ENCODE assay signal across 1 cellular context in the genomic region with DNA sequence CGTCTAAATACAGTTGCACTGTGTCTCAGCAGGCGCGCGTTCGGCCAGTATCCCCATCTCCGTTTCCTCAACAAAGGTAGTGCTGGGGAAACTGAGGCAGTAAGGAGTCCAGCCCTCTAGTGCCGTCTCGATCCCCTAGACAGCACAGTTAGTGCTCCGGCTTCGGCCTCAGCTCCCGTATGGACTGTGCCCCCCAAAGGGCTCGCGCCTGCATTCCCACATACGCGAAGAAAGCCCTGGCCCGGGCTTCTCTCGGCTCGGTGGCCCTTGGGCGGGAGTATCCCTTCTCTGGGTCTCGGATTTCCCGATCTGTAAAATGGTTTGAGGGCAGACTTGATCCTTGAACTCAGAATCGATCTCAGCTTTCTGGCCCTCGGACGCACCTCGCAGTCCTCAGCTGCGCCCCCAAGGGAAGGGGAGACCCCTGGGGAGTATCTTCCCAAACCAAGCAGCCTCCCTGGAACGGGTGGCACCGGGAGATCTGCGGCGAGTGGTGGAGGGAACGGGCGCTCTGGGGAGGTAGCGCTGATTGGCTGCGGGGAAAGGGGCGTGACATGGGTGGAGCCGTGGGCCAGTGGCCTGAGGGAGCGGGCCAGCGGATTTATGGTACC.
TF ChIP-seq lines count a peak whose summit lies in the region.

No MANE protein-coding gene starts in this region.

TF ChIP-seq in HEK293, 187 proteins besides CTCF, POLR2A, EP300 and RAD21 (continued from another document and continues in another):
- TF ChIP-seq SCRT2 (tag by site-specific recombination; IDR thresholded peaks at IDR 0.05) = no peak
- TF ChIP-seq ZIC2 (tag by site-specific recombination; IDR thresholded peaks at IDR 0.05) = peak; percentile 50
- TF ChIP-seq, protein P1, sequence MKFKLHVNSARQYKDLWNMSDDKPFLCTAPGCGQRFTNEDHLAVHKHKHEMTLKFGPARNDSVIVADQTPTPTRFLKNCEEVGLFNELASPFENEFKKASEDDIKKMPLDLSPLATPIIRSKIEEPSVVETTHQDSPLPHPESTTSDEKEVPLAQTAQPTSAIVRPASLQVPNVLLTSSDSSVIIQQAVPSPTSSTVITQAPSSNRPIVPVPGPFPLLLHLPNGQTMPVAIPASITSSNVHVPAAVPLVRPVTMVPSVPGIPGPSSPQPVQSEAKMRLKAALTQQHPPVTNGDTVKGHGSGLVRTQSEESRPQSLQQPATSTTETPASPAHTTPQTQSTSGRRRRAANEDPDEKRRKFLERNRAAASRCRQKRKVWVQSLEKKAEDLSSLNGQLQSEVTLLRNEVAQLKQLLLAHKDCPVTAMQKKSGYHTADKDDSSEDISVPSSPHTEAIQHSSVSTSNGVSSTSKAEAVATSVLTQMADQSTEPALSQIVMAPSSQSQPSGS (tag by site-specific recombination; IDR thresholded peaks at IDR 0.05; ENCODE audit: low read depth) = no peak
- TF ChIP-seq, protein P2, sequence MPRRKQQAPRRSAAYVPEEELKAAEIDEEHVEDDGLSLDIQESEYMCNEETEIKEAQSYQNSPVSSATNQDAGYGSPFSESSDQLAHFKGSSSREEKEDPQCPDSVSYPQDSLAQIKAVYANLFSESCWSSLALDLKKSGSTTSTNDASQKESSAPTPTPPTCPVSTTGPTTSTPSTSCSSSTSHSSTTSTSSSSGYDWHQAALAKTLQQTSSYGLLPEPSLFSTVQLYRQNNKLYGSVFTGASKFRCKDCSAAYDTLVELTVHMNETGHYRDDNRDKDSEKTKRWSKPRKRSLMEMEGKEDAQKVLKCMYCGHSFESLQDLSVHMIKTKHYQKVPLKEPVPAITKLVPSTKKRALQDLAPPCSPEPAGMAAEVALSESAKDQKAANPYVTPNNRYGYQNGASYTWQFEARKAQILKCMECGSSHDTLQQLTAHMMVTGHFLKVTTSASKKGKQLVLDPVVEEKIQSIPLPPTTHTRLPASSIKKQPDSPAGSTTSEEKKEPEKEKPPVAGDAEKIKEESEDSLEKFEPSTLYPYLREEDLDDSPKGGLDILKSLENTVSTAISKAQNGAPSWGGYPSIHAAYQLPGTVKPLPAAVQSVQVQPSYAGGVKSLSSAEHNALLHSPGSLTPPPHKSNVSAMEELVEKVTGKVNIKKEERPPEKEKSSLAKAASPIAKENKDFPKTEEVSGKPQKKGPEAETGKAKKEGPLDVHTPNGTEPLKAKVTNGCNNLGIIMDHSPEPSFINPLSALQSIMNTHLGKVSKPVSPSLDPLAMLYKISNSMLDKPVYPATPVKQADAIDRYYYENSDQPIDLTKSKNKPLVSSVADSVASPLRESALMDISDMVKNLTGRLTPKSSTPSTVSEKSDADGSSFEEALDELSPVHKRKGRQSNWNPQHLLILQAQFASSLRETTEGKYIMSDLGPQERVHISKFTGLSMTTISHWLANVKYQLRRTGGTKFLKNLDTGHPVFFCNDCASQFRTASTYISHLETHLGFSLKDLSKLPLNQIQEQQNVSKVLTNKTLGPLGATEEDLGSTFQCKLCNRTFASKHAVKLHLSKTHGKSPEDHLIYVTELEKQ (tag by site-specific recombination; IDR thresholded peaks at IDR 0.05; ENCODE audit: borderline replicate concordance) = no peak
- TF ChIP-seq, protein P3, sequence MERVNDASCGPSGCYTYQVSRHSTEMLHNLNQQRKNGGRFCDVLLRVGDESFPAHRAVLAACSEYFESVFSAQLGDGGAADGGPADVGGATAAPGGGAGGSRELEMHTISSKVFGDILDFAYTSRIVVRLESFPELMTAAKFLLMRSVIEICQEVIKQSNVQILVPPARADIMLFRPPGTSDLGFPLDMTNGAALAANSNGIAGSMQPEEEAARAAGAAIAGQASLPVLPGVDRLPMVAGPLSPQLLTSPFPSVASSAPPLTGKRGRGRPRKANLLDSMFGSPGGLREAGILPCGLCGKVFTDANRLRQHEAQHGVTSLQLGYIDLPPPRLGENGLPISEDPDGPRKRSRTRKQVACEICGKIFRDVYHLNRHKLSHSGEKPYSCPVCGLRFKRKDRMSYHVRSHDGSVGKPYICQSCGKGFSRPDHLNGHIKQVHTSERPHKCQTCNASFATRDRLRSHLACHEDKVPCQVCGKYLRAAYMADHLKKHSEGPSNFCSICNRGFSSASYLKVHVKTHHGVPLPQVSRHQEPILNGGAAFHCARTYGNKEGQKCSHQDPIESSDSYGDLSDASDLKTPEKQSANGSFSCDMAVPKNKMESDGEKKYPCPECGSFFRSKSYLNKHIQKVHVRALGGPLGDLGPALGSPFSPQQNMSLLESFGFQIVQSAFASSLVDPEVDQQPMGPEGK (tag by site-specific recombination; IDR thresholded peaks at IDR 0.05) = 0 out of 2 replicates have a peak, but pooled peaks have one; percentile 48
- TF ChIP-seq ZNF677 (tag by site-specific recombination; IDR thresholded peaks at IDR 0.05) = no peak
- no peak for TF ChIP-seq ZNF266 (tag by site-specific recombination; IDR thresholded peaks at IDR 0.05; ENCODE audit: low read depth)
- TF ChIP-seq ZNF837 (tag by site-specific recombination; IDR thresholded peaks at IDR 0.05) = no peak
- TF ChIP-seq, protein P4, sequence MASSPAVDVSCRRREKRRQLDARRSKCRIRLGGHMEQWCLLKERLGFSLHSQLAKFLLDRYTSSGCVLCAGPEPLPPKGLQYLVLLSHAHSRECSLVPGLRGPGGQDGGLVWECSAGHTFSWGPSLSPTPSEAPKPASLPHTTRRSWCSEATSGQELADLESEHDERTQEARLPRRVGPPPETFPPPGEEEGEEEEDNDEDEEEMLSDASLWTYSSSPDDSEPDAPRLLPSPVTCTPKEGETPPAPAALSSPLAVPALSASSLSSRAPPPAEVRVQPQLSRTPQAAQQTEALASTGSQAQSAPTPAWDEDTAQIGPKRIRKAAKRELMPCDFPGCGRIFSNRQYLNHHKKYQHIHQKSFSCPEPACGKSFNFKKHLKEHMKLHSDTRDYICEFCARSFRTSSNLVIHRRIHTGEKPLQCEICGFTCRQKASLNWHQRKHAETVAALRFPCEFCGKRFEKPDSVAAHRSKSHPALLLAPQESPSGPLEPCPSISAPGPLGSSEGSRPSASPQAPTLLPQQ (tag by site-specific recombination; IDR thresholded peaks at IDR 0.05) = no peak
- TF ChIP-seq ZNF223 (tag by site-specific recombination; IDR thresholded peaks at IDR 0.05) = no peak
- no peak for TF ChIP-seq WT1 (tag by site-specific recombination; IDR thresholded peaks at IDR 0.05)
- no peak for TF ChIP-seq ZNF302 (tag by site-specific recombination; IDR thresholded peaks at IDR 0.05; ENCODE audit: low read depth)
- TF ChIP-seq, protein P5, sequence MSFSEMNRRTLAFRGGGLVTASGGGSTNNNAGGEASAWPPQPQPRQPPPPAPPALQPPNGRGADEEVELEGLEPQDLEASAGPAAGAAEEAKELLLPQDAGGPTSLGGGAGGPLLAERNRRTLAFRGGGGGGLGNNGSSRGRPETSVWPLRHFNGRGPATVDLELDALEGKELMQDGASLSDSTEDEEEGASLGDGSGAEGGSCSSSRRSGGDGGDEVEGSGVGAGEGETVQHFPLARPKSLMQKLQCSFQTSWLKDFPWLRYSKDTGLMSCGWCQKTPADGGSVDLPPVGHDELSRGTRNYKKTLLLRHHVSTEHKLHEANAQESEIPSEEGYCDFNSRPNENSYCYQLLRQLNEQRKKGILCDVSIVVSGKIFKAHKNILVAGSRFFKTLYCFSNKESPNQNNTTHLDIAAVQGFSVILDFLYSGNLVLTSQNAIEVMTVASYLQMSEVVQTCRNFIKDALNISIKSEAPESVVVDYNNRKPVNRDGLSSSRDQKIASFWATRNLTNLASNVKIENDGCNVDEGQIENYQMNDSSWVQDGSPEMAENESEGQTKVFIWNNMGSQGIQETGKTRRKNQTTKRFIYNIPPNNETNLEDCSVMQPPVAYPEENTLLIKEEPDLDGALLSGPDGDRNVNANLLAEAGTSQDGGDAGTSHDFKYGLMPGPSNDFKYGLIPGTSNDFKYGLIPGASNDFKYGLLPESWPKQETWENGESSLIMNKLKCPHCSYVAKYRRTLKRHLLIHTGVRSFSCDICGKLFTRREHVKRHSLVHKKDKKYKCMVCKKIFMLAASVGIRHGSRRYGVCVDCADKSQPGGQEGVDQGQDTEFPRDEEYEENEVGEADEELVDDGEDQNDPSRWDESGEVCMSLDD (tag by site-specific recombination; IDR thresholded peaks at IDR 0.05) = no peak; the same call in 1 of the 2 replicates
- peak; percentile 83 for TF ChIP-seq SP2 (tag by site-specific recombination; IDR thresholded peaks at IDR 0.05)
- no peak for TF ChIP-seq ZNF660 (tag by site-specific recombination; IDR thresholded peaks at IDR 0.05)
- no peak for TF ChIP-seq ZNF211 (tag by site-specific recombination; IDR thresholded peaks at IDR 0.05; ENCODE audit: low read depth)
- TF ChIP-seq RBAK (tag by site-specific recombination; IDR thresholded peaks at IDR 0.05) = no peak
- TF ChIP-seq, protein P6, sequence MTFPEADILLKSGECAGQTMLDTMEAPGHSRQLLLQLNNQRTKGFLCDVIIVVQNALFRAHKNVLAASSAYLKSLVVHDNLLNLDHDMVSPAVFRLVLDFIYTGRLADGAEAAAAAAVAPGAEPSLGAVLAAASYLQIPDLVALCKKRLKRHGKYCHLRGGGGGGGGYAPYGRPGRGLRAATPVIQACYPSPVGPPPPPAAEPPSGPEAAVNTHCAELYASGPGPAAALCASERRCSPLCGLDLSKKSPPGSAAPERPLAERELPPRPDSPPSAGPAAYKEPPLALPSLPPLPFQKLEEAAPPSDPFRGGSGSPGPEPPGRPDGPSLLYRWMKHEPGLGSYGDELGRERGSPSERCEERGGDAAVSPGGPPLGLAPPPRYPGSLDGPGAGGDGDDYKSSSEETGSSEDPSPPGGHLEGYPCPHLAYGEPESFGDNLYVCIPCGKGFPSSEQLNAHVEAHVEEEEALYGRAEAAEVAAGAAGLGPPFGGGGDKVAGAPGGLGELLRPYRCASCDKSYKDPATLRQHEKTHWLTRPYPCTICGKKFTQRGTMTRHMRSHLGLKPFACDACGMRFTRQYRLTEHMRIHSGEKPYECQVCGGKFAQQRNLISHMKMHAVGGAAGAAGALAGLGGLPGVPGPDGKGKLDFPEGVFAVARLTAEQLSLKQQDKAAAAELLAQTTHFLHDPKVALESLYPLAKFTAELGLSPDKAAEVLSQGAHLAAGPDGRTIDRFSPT (tag by site-specific recombination; IDR thresholded peaks at IDR 0.05) = peak; percentile 36; the same call in 1 of the 2 replicates
- TF ChIP-seq ZNF626 (tag by site-specific recombination; IDR thresholded peaks at IDR 0.05) = no peak
- peak; percentile 76 for TF ChIP-seq KLF9 (tag by site-specific recombination; IDR thresholded peaks at IDR 0.05; ENCODE audit: low read depth)
- no peak for TF ChIP-seq ZNF514 (tag by site-specific recombination; IDR thresholded peaks at IDR 0.05)
- TF ChIP-seq ZNF169 (tag by site-specific recombination; IDR thresholded peaks at IDR 0.05) = no peak
- no peak for TF ChIP-seq ZNF585B (tag by site-specific recombination; IDR thresholded peaks at IDR 0.05)
- TF ChIP-seq ZNF174 (tag by site-specific recombination; IDR thresholded peaks at IDR 0.05) = no peak
- no peak for TF ChIP-seq ZNF521 (tag by site-specific recombination; IDR thresholded peaks at IDR 0.05)
- TF ChIP-seq ZNF423 (tag by site-specific recombination; IDR thresholded peaks at IDR 0.05) = peak; percentile 84
- peak; percentile 58 for TF ChIP-seq SP3 (tag by site-specific recombination; IDR thresholded peaks at IDR 0.05)
- no peak for TF ChIP-seq ZNF239 (tag by site-specific recombination; IDR thresholded peaks at IDR 0.05)
- no peak for TF ChIP-seq ZNF114 (tag by site-specific recombination; IDR thresholded peaks at IDR 0.05)
- no peak for TF ChIP-seq GFI1B (tag by site-specific recombination; IDR thresholded peaks at IDR 0.05)
- no peak for TF ChIP-seq ZNF670 (tag by site-specific recombination; IDR thresholded peaks at IDR 0.05; ENCODE audit: low read depth)
- peak; percentile 41 for TF ChIP-seq ZNF76 (tag by site-specific recombination; IDR thresholded peaks at IDR 0.05; ENCODE audit: borderline replicate concordance, low read depth)
- TF ChIP-seq ZNF324 (tag by site-specific recombination; IDR thresholded peaks at IDR 0.05) = no peak
- no peak for TF ChIP-seq ZNF202 (tag by site-specific recombination; IDR thresholded peaks at IDR 0.05; ENCODE audit: borderline replicate concordance)
- no peak for TF ChIP-seq ZNF785 (tag by site-specific recombination; IDR thresholded peaks at IDR 0.05)
- TF ChIP-seq, protein P7, sequence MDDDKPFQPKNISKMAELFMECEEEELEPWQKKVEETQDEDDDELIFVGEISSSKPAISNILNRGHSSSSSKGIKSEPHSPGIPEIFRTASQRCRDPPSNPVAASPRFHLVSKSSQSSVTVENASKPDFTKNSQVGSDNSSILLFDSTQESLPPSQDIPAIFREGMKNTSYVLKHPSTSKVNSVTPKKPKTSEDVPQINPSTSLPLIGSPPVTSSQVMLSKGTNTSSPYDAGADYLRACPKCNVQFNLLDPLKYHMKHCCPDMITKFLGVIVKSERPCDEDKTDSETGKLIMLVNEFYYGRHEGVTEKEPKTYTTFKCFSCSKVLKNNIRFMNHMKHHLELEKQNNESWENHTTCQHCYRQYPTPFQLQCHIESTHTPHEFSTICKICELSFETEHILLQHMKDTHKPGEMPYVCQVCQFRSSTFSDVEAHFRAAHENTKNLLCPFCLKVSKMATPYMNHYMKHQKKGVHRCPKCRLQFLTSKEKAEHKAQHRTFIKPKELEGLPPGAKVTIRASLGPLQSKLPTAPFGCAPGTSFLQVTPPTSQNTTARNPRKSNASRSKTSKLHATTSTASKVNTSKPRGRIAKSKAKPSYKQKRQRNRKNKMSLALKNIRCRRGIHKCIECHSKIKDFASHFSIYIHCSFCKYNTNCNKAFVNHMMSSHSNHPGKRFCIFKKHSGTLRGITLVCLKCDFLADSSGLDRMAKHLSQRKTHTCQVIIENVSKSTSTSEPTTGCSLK (tag by site-specific recombination; IDR thresholded peaks at IDR 0.05) = no peak
- TF ChIP-seq OSR2 (tag by site-specific recombination; IDR thresholded peaks at IDR 0.05) = no peak
- TF ChIP-seq, protein P8, sequence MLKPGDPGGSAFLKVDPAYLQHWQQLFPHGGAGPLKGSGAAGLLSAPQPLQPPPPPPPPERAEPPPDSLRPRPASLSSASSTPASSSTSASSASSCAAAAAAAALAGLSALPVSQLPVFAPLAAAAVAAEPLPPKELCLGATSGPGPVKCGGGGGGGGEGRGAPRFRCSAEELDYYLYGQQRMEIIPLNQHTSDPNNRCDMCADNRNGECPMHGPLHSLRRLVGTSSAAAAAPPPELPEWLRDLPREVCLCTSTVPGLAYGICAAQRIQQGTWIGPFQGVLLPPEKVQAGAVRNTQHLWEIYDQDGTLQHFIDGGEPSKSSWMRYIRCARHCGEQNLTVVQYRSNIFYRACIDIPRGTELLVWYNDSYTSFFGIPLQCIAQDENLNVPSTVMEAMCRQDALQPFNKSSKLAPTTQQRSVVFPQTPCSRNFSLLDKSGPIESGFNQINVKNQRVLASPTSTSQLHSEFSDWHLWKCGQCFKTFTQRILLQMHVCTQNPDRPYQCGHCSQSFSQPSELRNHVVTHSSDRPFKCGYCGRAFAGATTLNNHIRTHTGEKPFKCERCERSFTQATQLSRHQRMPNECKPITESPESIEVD (tag by site-specific recombination; IDR thresholded peaks at IDR 0.05) = no peak
- no peak for TF ChIP-seq KLF7 (tag by site-specific recombination; IDR thresholded peaks at IDR 0.05; ENCODE audit: borderline replicate concordance)
- TF ChIP-seq, protein P9, sequence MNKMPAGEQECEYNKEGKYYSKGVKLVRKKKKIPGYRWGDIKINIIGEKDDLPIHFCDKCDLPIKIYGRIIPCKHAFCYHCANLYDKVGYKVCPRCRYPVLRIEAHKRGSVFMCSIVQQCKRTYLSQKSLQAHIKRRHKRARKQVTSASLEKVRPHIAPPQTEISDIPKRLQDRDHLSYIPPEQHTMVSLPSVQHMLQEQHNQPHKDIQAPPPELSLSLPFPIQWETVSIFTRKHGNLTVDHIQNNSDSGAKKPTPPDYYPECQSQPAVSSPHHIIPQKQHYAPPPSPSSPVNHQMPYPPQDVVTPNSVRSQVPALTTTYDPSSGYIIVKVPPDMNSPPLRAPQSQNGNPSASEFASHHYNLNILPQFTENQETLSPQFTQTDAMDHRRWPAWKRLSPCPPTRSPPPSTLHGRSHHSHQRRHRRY (tag by site-specific recombination; IDR thresholded peaks at IDR 0.05) = no peak
- TF ChIP-seq ZNF416 (tag by site-specific recombination; IDR thresholded peaks at IDR 0.05) = no peak
- no peak for TF ChIP-seq ZNF366 (tag by site-specific recombination; conservative IDR thresholded peaks at IDR 0.05)
